Comparison of ENCODE assay signal across 8 cellular contexts in the genomic region with DNA sequence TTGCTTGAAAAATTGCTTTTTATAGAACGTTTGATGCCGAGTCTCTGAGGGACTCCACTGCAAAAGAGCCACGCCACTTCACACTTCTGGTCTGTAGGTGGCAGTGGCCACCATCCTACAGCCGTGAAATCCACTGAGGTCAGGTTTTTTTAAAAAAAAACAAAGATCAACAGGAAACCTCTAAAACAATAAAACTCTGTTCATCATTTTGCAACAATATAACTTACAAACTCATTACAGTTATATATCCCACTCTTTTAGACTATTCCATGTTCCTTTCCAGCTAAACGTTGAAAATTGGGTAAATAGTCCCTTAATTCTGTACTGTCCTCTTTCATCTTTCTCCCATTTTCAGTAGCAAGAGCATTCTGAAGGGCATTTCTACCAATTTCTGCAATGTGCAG.
DNase-seq lines count a peak whose midpoint lies in the region; ATAC-seq, FAIRE-seq and TF ChIP-seq lines count a peak whose summit lies in the region.

No MANE protein-coding gene starts in this region.

- DNase-seq in activated CD4-positive, alpha-beta T cell treated with anti-CD3 and anti-CD28 coated beads, Interleukin-2, amount 10 ng/mL, durations not matched to agents 24 days and 14 days, result peak; percentile 67
- no peak for DNase-seq in activated CD4-positive, alpha-beta T cell treated with anti-CD3 and anti-CD28 coated beads for 4 hours
- DNase-seq in Kasumi-1 (lab: John Stamatoyannopoulos, UW) (peak; percentile 47 to 82), RPMI8226 (peak; percentile 65), nephron progenitor cell (peak; percentile 54)
- no peak for DNase-seq in activated CD8-positive, alpha-beta memory T cell treated with anti-CD3 and anti-CD28 coated beads, Interleukin-2, amount 50 U/mL, for 48 hours

- H3K9me3 Mint-ChIP-seq in activated CD4-positive, alpha-beta T cell treated with anti-CD3 and anti-CD28 coated beads, Interleukin-2, amount 10 ng/mL, durations not matched to agents 24 days and 14 days, result no peaks in the 10 kb centered on the region
- no peaks in the 10 kb centered on the region for H3K9me3 Mint-ChIP-seq in nephron progenitor cell

- H3K36me3 Mint-ChIP-seq in activated CD4-positive, alpha-beta T cell treated with anti-CD3 and anti-CD28 coated beads, Interleukin-2, amount 10 ng/mL, durations not matched to agents 24 days and 14 days (ENCODE audit: low read depth), result no peaks in the 10 kb centered on the region
- no peaks in the 10 kb centered on the region for H3K36me3 Mint-ChIP-seq in nephron progenitor cell (ENCODE audit: low read depth)

- peak; percentile 96 for TF ChIP-seq CTCF in nephron progenitor cell (IDR thresholded peaks at IDR 0.05)

- peak; percentile 88 for FAIRE-seq in endometrium (lab: Jason Lieb, UNC)

- intact Hi-C loops in activated CD4-positive, alpha-beta T cell treated with anti-CD3 and anti-CD28 coated beads, Interleukin-2, amount 10 ng/mL, durations not matched to agents 24 days and 14 days (cut with micrococcal nuclease), result loop anchor here (2.0 kb wide), 1 partner anchor 122 kb away; no protein-coding TSS in a partner anchor

- H3K27me3 Mint-ChIP-seq in activated CD4-positive, alpha-beta T cell treated with anti-CD3 and anti-CD28 coated beads, Interleukin-2, amount 10 ng/mL, durations not matched to agents 24 days and 14 days, result no peaks in the 10 kb centered on the region
- H3K27me3 Mint-ChIP-seq in nephron progenitor cell (ENCODE audit: low read depth, poor library complexity), result peaks cover 17% of the 10 kb centered on the region

- H3K4me1 Mint-ChIP-seq in activated CD4-positive, alpha-beta T cell treated with anti-CD3 and anti-CD28 coated beads, Interleukin-2, amount 10 ng/mL, durations not matched to agents 24 days and 14 days, result no peaks in the 10 kb centered on the region
- peaks cover 4% of the 10 kb centered on the region for H3K4me1 Mint-ChIP-seq in nephron progenitor cell

- ATAC-seq in GM21786 (IDR thresholded peaks at IDR 0.05; ENCODE audit: unreplicated experiment), result peak; percentile 88

- no peak overlapping the region for H3K27ac Mint-ChIP-seq in activated CD4-positive, alpha-beta T cell treated with anti-CD3 and anti-CD28 coated beads, Interleukin-2, amount 10 ng/mL, durations not matched to agents 24 days and 14 days
- no peak overlapping the region for H3K27ac Mint-ChIP-seq in nephron progenitor cell

- no peak overlapping the region for H3K4me3 Mint-ChIP-seq in activated CD4-positive, alpha-beta T cell treated with anti-CD3 and anti-CD28 coated beads, Interleukin-2, amount 10 ng/mL, durations not matched to agents 24 days and 14 days
- H3K4me3 Mint-ChIP-seq in nephron progenitor cell, result no peak overlapping the region

Comparison
In these comparisons a context has a peak if more than half of its experiments do, and no peak if none do; other contexts are left out.
1. DNase-seq: peak in activated CD4-positive, alpha-beta T cell treated with anti-CD3 and anti-CD28 coated beads, Interleukin-2, amount 10 ng/mL, durations not matched to agents 24 days and 14 days (single experiment), Kasumi-1 (2 of 2), RPMI8226 (single experiment) and nephron progenitor cell (single experiment); none in activated CD4-positive, alpha-beta T cell treated with anti-CD3 and anti-CD28 coated beads for 4 hours (0 of 2) and activated CD8-positive, alpha-beta memory T cell treated with anti-CD3 and anti-CD28 coated beads, Interleukin-2, amount 50 U/mL, for 48 hours (single experiment).